ENCODE assay signal across 17 cellular contexts in genomic region chr9:108525214-108525613, GRCh38.
"Had no signal": no experiment of that assay in that cellular context is flagged by ENCODE, and none has a peak within 500 bp of the region (broad histone marks: within the 10 kb centered on the region; RNA-seq: fewer than 3 reads in every experiment).

No MANE protein-coding gene starts in this region.

- H3K9me3 ChIP-seq: SJCRH30 had no signal

- DNase-seq: KBM-7, NCI-H1092, NCI-H1105 treated with DMSO at 0.1 percent for 48 hours, NCI-H1417 treated with DMSO at 0.1 percent for 48 hours, NCI-H146, NCI-H1694 treated with DMSO at 0.1 percent for 48 hours, NCI-H1930, NCI-H2081, NCI-H2107, NCI-H2227 treated with DMSO at 0.1 percent for 48 hours, NCI-H524, NCI-H526 treated with DMSO at 0.1 percent for 48 hours, NCI-H748 treated with DMSO at 0.1 percent for 48 hours, RPMI8226, SHP77 treated with DMSO at 0.1 percent for 48 hours, SJCRH30 had no signal

- H3K27ac ChIP-seq: SJCRH30 had no signal

- H3K4me1 ChIP-seq: SJCRH30 had no signal

- ATAC-seq: SK-N-SH treated with all-trans-retinoic acid at 6 μM for 48 hours had no signal

- H3K36me3 ChIP-seq: SJCRH30 had no signal

- H3K4me3 ChIP-seq: SJCRH30 had no signal
